ENCODE assay signal across 1 cellular context in the genomic region with DNA sequence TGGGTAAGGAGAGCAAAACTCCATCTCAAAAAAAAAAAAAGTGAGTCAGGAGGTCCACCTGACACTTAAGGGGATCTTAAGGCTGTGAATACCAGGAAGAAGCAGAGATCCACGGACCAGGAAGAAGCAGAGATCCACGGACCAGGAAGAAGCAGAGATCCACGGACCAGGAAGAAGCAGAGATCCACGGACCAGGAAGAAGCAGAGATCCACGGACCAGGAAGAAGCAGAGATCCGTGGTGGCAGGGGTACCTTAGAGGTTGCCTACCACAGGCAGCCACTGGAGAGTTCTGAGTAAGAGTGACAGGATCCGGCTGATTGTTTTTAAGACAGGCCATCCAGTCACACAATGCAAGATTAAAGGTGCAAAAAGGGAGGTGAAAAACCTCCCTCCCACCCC.
TF ChIP-seq lines count a peak whose summit lies in the region.

No MANE protein-coding gene starts in this region.

TF ChIP-seq in K562, 482 proteins besides CTCF, POLR2A, EP300 and RAD21:
- peak; percentile 91 for TF ChIP-seq ELF1 (tag; IDR thresholded peaks at IDR 0.05)
